In the genomic region with DNA sequence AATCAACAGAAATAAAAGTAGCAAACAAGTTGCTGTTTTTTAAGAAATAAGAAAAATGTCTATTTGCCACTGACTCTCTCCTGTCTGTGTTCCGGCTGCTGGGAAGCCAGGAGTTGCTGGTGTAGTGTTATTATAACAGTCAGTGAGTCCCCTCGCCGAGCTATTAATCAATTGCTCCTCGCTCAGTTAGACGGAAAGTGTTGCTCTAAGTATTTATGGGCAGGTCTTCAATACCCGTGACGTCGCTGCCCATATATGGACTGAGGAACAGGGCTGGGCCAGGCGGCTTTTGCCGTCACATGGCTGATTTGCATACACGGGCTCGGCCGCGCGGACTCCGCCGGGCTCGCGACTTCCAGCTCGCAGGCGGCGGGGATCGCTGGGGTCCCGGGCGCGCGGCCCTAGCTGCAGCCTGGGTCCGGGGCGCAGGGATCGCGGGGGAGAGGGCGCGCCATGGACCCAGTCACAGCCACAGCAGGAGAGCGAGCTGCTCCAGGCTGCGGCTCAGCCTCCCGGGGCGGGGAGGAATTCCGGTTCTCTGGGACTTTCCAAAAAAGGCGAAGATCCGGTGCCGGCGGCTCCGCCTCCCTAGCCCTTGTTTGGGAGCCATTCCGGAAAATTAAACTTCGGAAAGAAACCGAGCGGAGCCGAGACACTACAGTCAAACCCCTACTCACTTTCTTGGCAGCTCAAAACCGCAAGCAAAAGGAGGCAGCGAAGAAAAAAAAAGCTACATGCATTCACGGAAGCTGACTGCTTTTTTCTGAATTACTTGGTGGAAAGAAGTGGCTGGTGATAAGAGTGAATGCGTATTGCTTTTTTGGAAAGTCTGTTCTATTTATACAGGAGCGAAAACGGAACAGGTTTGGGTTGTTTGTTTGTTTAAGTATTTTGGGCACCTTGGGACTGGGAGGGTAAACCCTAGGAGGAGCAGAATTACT, we compare ENCODE assay signal across 8 cellular contexts. TPM values are rescaled to one million over a fixed set of nuclear protein-coding genes. Genes with fewer than 3 reads are reported as not detected.
DNase-seq lines count a peak whose midpoint lies in the region; ATAC-seq, FAIRE-seq and TF ChIP-seq lines count a peak whose summit lies in the region.

A gene (minus strand): TSS at position 188 of the 941 bp plus-strand sequence. CDS start 337 bp downstream, outside the sequence.

- peak within 1 kb of the TSS; percentile 91 for H3K4me2 ChIP-seq in HepG2 (ENCODE audit: low read depth, low read length)

- no peak for TF ChIP-seq EP300 in HepG2 (IDR thresholded peaks at IDR 0.05; ENCODE audit: low read depth in 2 of 2, low read length in 2 of 2)
- TF ChIP-seq EP300 in HepG2 (CRISPR knock-in tag; IDR thresholded peaks at IDR 0.05; ENCODE audit: borderline replicate concordance), result no peak

- H2AFZ ChIP-seq in HepG2 (ENCODE audit: low read length), result peak within 1 kb of the TSS; percentile 58

- CTCF ChIA-PET in BJ (lab: Yijun Ruan, JAX), result interaction anchor here (0.7 to 6.5 kb wide), 17 partner anchors 9 to 383 kb away, joined by 3 to 65 read pairs (median 5); no protein-coding TSS in a partner anchor
- CTCF ChIA-PET in HepG2 (lab: Yijun Ruan, JAX; ENCODE audit: low intra/inter-chr PET ratio, low total read pairs), result interaction anchor here (2.0 kb wide), 1 partner anchor 206 kb away, joined by 11 read pairs; no protein-coding TSS in a partner anchor

- POLR2A ChIA-PET in BJ (lab: Charles Lee) (interaction anchor here (0.9 kb wide), 1 partner anchor 78 kb away, joined by 3 read pairs; no protein-coding TSS in a partner anchor), HepG2 (lab: Yijun Ruan, JAX) (interaction anchor here (1.1 to 2.3 kb wide), 4 partner anchors 9 to 316 kb away, joined by 3 to 13 read pairs (median 10); a partner anchor contains a TSS)

- FAIRE-seq in HepG2 (lab: Jason Lieb, UNC), result peak; percentile 73

- ATAC-seq in HG03457 (IDR thresholded peaks at IDR 0.05; ENCODE audit: unreplicated experiment) (peak; percentile 65), HepG2 (peak; percentile 84)

- H3K36me3 ChIP-seq in BJ (ENCODE audit: control insufficient read depth, insufficient read depth, low read length), result no peaks in the 10 kb centered on the region
- H3K36me3 ChIP-seq in HepG2 (replicated peaks in 1 of 2; ENCODE audit: control insufficient read depth in 1 of 2, insufficient read depth in 2 of 2, low read length in 2 of 2), result no peaks in the 10 kb centered on the region

- DNase-seq in BJ (ENCODE audit: low read depth) (peak; percentile 66), GM19240 (ENCODE audit: insufficient read length, low spot score) (peak; percentile 75), NCI-H69 (lab: John Stamatoyannopoulos, UW) (peak; percentile 89), HepG2 (ENCODE audit: low spot score) (peak; percentile 86)
- peak; percentile 94 to 96 for DNase-seq in activated CD4-positive, alpha-beta T cell treated with anti-CD3 and anti-CD28 coated beads, Interleukin-2, amount 50 U/mL, for 48 hours
- peak; percentile 87 to 91 for DNase-seq in stimulated activated CD4-positive, alpha-beta T cell treated with anti-CD3 and anti-CD28 coated beads, Interleukin-2, amount 100 ng/mL, for 48 hours

- intact Hi-C loops in dendritic cell treated with granulocyte-macrophage colony-stimulating factor and Interleukin-4, amounts not matched to agents 40 ng/mL and 50 ng/mL, for 4 days (cut with micrococcal nuclease), result loop anchor here (5.0 to 10.0 kb wide), 4 partner anchors 224 to 448 kb away; no protein-coding TSS in a partner anchor
- intact Hi-C loops in HepG2 (cut with micrococcal nuclease; ENCODE audit: unreplicated experiment), result loop anchor here (1.0 kb wide), 2 partner anchors 10 to 317 kb away; a partner anchor contains a TSS

- H3K9ac ChIP-seq in HepG2 (ENCODE audit: insufficient read depth, low read depth, low read length), result peak within 1 kb of the TSS; percentile 62

- in situ Hi-C loops in HepG2 (cut with HindIII; ENCODE audit: extremely low pct_ligation_motif_present, low pct_unique_long_range_greater_than_20kb), result loop anchor here (5.0 to 25.0 kb wide), 2 partner anchors 204 to 554 kb away; a partner anchor contains a TSS

- H3K4me1 Mint-ChIP-seq in dendritic cell treated with granulocyte-macrophage colony-stimulating factor and Interleukin-4, amounts not matched to agents 40 ng/mL and 50 ng/mL, for 4 days (ENCODE audit: low read depth), result peaks cover 58% of the 10 kb centered on the region

- WGBS in HepG2 (ENCODE audit: low lambda C conversion rate), result 2% methylated on average over 22 of the region's 54 CpGs

- TF ChIP-seq POLR2A in HepG2 (IDR thresholded peaks at IDR 0.05; ENCODE audit: insufficient read depth in 1 of 2, low read depth in 2 of 2, low read length in 2 of 2), result no peak

- H3K9me3 ChIP-seq in HepG2 (ENCODE audit: low read length), result no peaks in the 10 kb centered on the region

- H4K20me1 ChIP-seq in HepG2 (ENCODE audit: insufficient read depth, low read length), result no peaks in the 10 kb centered on the region

- H3K4me3 Mint-ChIP-seq in dendritic cell treated with granulocyte-macrophage colony-stimulating factor and Interleukin-4, amounts not matched to agents 40 ng/mL and 50 ng/mL, for 4 days, result peak within 1 kb of the TSS; percentile 98

- no peaks in the 10 kb centered on the region for H3K79me2 ChIP-seq in HepG2 (ENCODE audit: insufficient read depth, low read length)

- no peaks in the 10 kb centered on the region for H3K9me3 Mint-ChIP-seq in dendritic cell treated with granulocyte-macrophage colony-stimulating factor and Interleukin-4, amounts not matched to agents 40 ng/mL and 50 ng/mL, for 4 days

- H3K27me3 ChIP-seq in BJ (ENCODE audit: control insufficient read depth, insufficient read depth, low read length), result peaks cover 20% of the 10 kb centered on the region
- H3K27me3 ChIP-seq in HepG2 (ENCODE audit: control insufficient read depth in 1 of 2, insufficient read depth in 2 of 2, low read length in 2 of 2), result peaks cover 7 to 23% of the 10 kb centered on the region in 2 experiments; a peak in 4 of 5 replicates

- H3K36me3 Mint-ChIP-seq in dendritic cell treated with granulocyte-macrophage colony-stimulating factor and Interleukin-4, amounts not matched to agents 40 ng/mL and 50 ng/mL, for 4 days (ENCODE audit: low read depth), result peaks cover 61% of the 10 kb centered on the region

- no peak within 1 kb of the TSS for H3K27ac ChIP-seq in HepG2 (ENCODE audit: extremely low read length, insufficient read depth, low read length)

- H3K4me3 ChIP-seq in BJ (ENCODE audit: low read depth, low read length) (peak within 1 kb of the TSS; percentile 59), HepG2 (replicated peaks in 1 of 3; ENCODE audit: insufficient read depth in 1 of 3, low read depth in 2 of 3, low read length in 3 of 3) (peak within 1 kb of the TSS; percentile 61 to 75 (median 65))

- TSS peak; percentile 84 for BruUV-seq in HepG2 (replicated peaks; lab: Mats Ljungman, UMichigan)

- peaks cover 18% of the 10 kb centered on the region for H3K27me3 Mint-ChIP-seq in dendritic cell treated with granulocyte-macrophage colony-stimulating factor and Interleukin-4, amounts not matched to agents 40 ng/mL and 50 ng/mL, for 4 days

- no peak for TF ChIP-seq RAD21 in HepG2 (CRISPR knock-in tag; IDR thresholded peaks at IDR 0.05)

- peaks cover 23% of the 10 kb centered on the region for H3K4me1 ChIP-seq in HepG2 (ENCODE audit: insufficient read depth, low read length)

- no peak for TF ChIP-seq CTCF in BJ (IDR thresholded peaks at IDR 0.05; ENCODE audit: insufficient read depth, low read depth, low read length)
- TF ChIP-seq CTCF in HepG2 (CRISPR knock-in tag; IDR thresholded peaks at IDR 0.05), result 0 out of 2 replicates have a peak, but pooled peaks have one; percentile 8

- H3K27ac Mint-ChIP-seq in dendritic cell treated with granulocyte-macrophage colony-stimulating factor and Interleukin-4, amounts not matched to agents 40 ng/mL and 50 ng/mL, for 4 days, result peak within 1 kb of the TSS; percentile 98

TF ChIP-seq in HepG2, 621 proteins besides CTCF, POLR2A, EP300 and RAD21 (continues in another document):
- TF ChIP-seq ZNF331 (CRISPR knock-in tag; IDR thresholded peaks at IDR 0.05), result peak; percentile 33; the same call in 1 of the 2 replicates

RNA-seq across cellular contexts. Expression of the gene that starts here (rescaled TPM):
- 1.1 and 1.9 TPM in 2 replicates for polyA plus RNA-seq in BJ (2011; rRNA removed)
- 1.1 and 1.2 TPM in 2 replicates for polyA minus RNA-seq in BJ (2011; rRNA and poly(A)+ RNA removed)
- 0.11 TPM in 1 of 2 replicates, not detected in the other for total RNA-seq in HepG2 (2016; rRNA removed; fragmentation: Illumina TruSeq; extraction: Trizol)
- total RNA-seq in HepG2 (2016; cell fraction: cytosol; rRNA removed; fragmentation: Illumina TruSeq; extraction: Trizol; ENCODE audit: low read depth), result not detected in 2 replicates
- 0.06 TPM in 1 of 2 replicates, not detected in the other for total RNA-seq in HepG2 (2016; cell fraction: insoluble cytoplasmic fraction; rRNA removed; fragmentation: Illumina TruSeq; extraction: Trizol)
- total RNA-seq in HepG2 (2016; cell fraction: membrane; rRNA removed; fragmentation: Illumina TruSeq; extraction: Trizol), result 0.12 TPM in 1 of 2 replicates, not detected in the other
- not detected in 2 replicates for total RNA-seq in HepG2 (2016; cell fraction: nucleus; rRNA removed; fragmentation: Illumina TruSeq; extraction: Trizol)
- 0.14 and 0.15 TPM in 2 replicates for polyA plus RNA-seq in HepG2 (2011; rRNA removed)
- 0.05 TPM in 2 replicates for polyA plus RNA-seq in HepG2 (2011; cell fraction: cytosol; rRNA removed)
- polyA plus RNA-seq in HepG2 (2011; cell fraction: nucleus; rRNA removed), result 0.10 and 0.26 TPM in 2 replicates
- 0.09 and 0.36 TPM in 2 replicates for polyA plus RNA-seq in HepG2 (2012)
- polyA plus RNA-seq in HepG2 (2016; cell fraction: cytosol; fragmentation: Illumina TruSeq; extraction: Trizol; ENCODE audit: low read depth), result not detected in 2 replicates
- 0.08 TPM in 1 of 2 replicates, not detected in the other for polyA plus RNA-seq in HepG2 (2016; cell fraction: insoluble cytoplasmic fraction; fragmentation: Illumina TruSeq; extraction: Trizol; ENCODE audit: low read depth)
- polyA plus RNA-seq in HepG2 (2016; cell fraction: membrane; fragmentation: Illumina TruSeq; extraction: Trizol; ENCODE audit: low read depth), result 0.16 TPM in 1 of 2 replicates, not detected in the other
- polyA plus RNA-seq in HepG2 (2016; cell fraction: nucleus; fragmentation: Illumina TruSeq; extraction: Trizol; ENCODE audit: insufficient read depth, low read depth), result 0.36 TPM in 1 of 2 replicates, not detected in the other
- polyA minus RNA-seq in HepG2 (2011; rRNA and poly(A)+ RNA removed; ENCODE audit: low replicate concordance), result 0.06 and 0.09 TPM in 2 replicates
- not detected in 2 replicates for polyA minus RNA-seq in HepG2 (2011; cell fraction: cytosol; rRNA and poly(A)+ RNA removed)
- polyA minus RNA-seq in HepG2 (2011; cell fraction: nucleus; rRNA and poly(A)+ RNA removed), result 0.13 and 0.37 TPM in 2 replicates

Comparison
In these comparisons a context has a peak if more than half of its experiments do, and no peak if none do; other contexts are left out.
1. Peak in DNase-seq, ATAC-seq, H3K4me3 ChIP-seq, H3K9ac ChIP-seq and H3K4me2 ChIP-seq in HepG2; RNA of the gene not detected or under 1 TPM.